In genomic region chr6:152746172-152746553, GRCh38 we compare ENCODE assay signal across 12 cellular contexts. TPM values are rescaled to one million over a fixed set of nuclear protein-coding genes. Genes with fewer than 3 reads are reported as not detected.
DNase-seq lines count a peak whose midpoint lies in the region; ATAC-seq, FAIRE-seq and TF ChIP-seq lines count a peak whose summit lies in the region.
"Had no signal": no experiment of that assay in that cellular context is flagged by ENCODE, and none has a peak within 500 bp of the region (broad histone marks: within the 10 kb centered on the region; RNA-seq: fewer than 3 reads in every experiment).

No MANE protein-coding gene starts in this region.

- no peak overlapping the region for H3K4me2 ChIP-seq in GM23338

- no peaks in the 10 kb centered on the region for H3K36me3 Mint-ChIP-seq in GM23338 (ENCODE audit: low read depth)
- H3K36me3 Mint-ChIP-seq: activated naive CD8-positive, alpha-beta T cell had no signal

- H3K9me2 ChIP-seq in GM23338 (ENCODE audit: insufficient read depth): no peaks in the 10 kb centered on the region

- no peak overlapping the region for H3K4me3 Mint-ChIP-seq in GM23338
- H3K4me3 Mint-ChIP-seq: activated naive CD8-positive, alpha-beta T cell; stimulated activated naive CD8-positive, alpha-beta T cell treated with anti-CD3 and anti-CD28 coated beads, Interleukin-15, amount 100 ng/mL, for 72 hours had no signal

- no peak overlapping the region for H3K4me3 ChIP-seq in epithelial cell of proximal tubule (ENCODE audit: low read depth, low read length)
- H3K4me3 ChIP-seq in GM23338: no peak overlapping the region
- H3K4me3 ChIP-seq: skin epidermis had no signal

- no peaks in the 10 kb centered on the region for H3K27me3 Mint-ChIP-seq in GM23338 (ENCODE audit: insufficient read depth, low read depth, poor library complexity)
- H3K27me3 Mint-ChIP-seq: activated naive CD8-positive, alpha-beta T cell; stimulated activated naive CD8-positive, alpha-beta T cell treated with anti-CD3 and anti-CD28 coated beads, Interleukin-15, amount 100 ng/mL, for 72 hours had no signal

- no peak overlapping the region for H2AFZ ChIP-seq in GM23338

- no peaks in the 10 kb centered on the region for H4K20me1 ChIP-seq in GM23338 (replicated peaks; ENCODE audit: insufficient read depth)

- peaks cover 9% of the 10 kb centered on the region for H3K4me1 Mint-ChIP-seq in GM23338
- H3K4me1 Mint-ChIP-seq: stimulated activated naive CD8-positive, alpha-beta T cell treated with anti-CD3 and anti-CD28 coated beads, Interleukin-15, amount 100 ng/mL, for 72 hours had no signal

- H3F3A ChIP-seq in GM23338 (replicated peaks; ENCODE audit: low read depth): no peaks in the 10 kb centered on the region

- TF ChIP-seq CTCF in epithelial cell of proximal tubule (conservative IDR thresholded peaks at IDR 0.05; ENCODE audit: low read depth, low read length): no peak
- no peak for TF ChIP-seq CTCF in GM23338 (conservative IDR thresholded peaks at IDR 0.05; ENCODE audit: low read depth in 2 of 2)

- peaks cover 13% of the 10 kb centered on the region; the same call in 1 of the 2 replicates for H3K4me1 ChIP-seq in GM23338 (ENCODE audit: insufficient read depth)

- ATAC-seq in SK-N-SH treated with all-trans-retinoic acid at 6 μM for 48 hours (peak; percentile 82), GM23338 (no peak), HG02981 (IDR thresholded peaks at IDR 0.05; ENCODE audit: unreplicated experiment) (no peak)
- ATAC-seq: activated CD4-positive, CD25-positive, alpha-beta regulatory T cell treated with anti-CD3 and anti-CD28 coated beads, Interleukin-2, amount 50 U/mL, for 24 hours; stimulated activated naive CD8-positive, alpha-beta T cell treated with anti-CD3 and anti-CD28 coated beads, Interleukin-15, amount 100 ng/mL, for 72 hours had no signal

- peak; percentile 81 for FAIRE-seq in urothelium cell line (lab: Jason Lieb, UNC)

- no peaks in the 10 kb centered on the region for H3K79me2 ChIP-seq in GM23338 (replicated peaks; ENCODE audit: insufficient read depth)

- H3K9me3 Mint-ChIP-seq in GM23338: no peaks in the 10 kb centered on the region
- H3K9me3 Mint-ChIP-seq: stimulated activated naive CD8-positive, alpha-beta T cell treated with anti-CD3 and anti-CD28 coated beads, Interleukin-15, amount 100 ng/mL, for 72 hours had no signal

- DNase-seq in HK-2 (ENCODE audit: unreplicated experiment) (peak; percentile 24), epithelial cell of proximal tubule (ENCODE audit: low read depth) (peak; percentile 12), urothelium cell line (ENCODE audit: low spot score) (peak; percentile 78), GM23338 (ENCODE audit: low spot score) (no peak), D341Med (ENCODE audit: low spot score) (no peak)
- DNase-seq: stimulated activated naive CD8-positive, alpha-beta T cell treated with anti-CD3 and anti-CD28 coated beads, Interleukin-15, amount 100 ng/mL, for 72 hours had no signal

- H3K27ac ChIP-seq in GM23338 (ENCODE audit: low read depth): no peak overlapping the region
- H3K27ac ChIP-seq: neutrophil, skin epidermis had no signal

- no peaks in the 10 kb centered on the region for H3K27me3 ChIP-seq in GM23338 (ENCODE audit: insufficient read depth)

- no peaks in the 10 kb centered on the region for H3K36me3 ChIP-seq in GM23338 (ENCODE audit: insufficient read depth)
- H3K36me3 ChIP-seq: neutrophil had no signal

- H3K27ac Mint-ChIP-seq in GM23338: no peak overlapping the region
- H3K27ac Mint-ChIP-seq: activated naive CD8-positive, alpha-beta T cell; stimulated activated naive CD8-positive, alpha-beta T cell treated with anti-CD3 and anti-CD28 coated beads, Interleukin-15, amount 100 ng/mL, for 72 hours had no signal

TF ChIP-seq in SK-N-SH treated with all-trans-retinoic acid at 6 μM for 48 hours, 23 proteins besides CTCF, POLR2A, EP300 and RAD21:
- TF ChIP-seq CSDC2 (CRISPR knock-in tag; IDR thresholded peaks at IDR 0.05) (no peak), ZNF565 (CRISPR knock-in tag; conservative IDR thresholded peaks at IDR 0.05; ENCODE audit: low read depth) (no peak), TCF4 (CRISPR knock-in tag; IDR thresholded peaks at IDR 0.05; ENCODE audit: borderline replicate concordance) (peak; percentile 18; the same call in 1 of the 2 replicates), ISL1 (CRISPR knock-in tag; IDR thresholded peaks at IDR 0.05) (peak; percentile 90), CREB5 (CRISPR knock-in tag; IDR thresholded peaks at IDR 0.05; ENCODE audit: low read depth) (0 out of 2 replicates have a peak, but pooled peaks have one; percentile 33), GLIS3 (CRISPR knock-in tag; IDR thresholded peaks at IDR 0.05) (no peak)

TF ChIP-seq in GM23338, 12 proteins besides CTCF, POLR2A, EP300 and RAD21 (continues in another document):
- TF ChIP-seq EZH2 (IDR thresholded peaks at IDR 0.05; ENCODE audit: low read depth, unreplicated experiment) (no peak), REST (IDR thresholded peaks at IDR 0.05; ENCODE audit: unreplicated experiment) (no peak), ETS1 (IDR thresholded peaks at IDR 0.05) (no peak), STAT1 (IDR thresholded peaks at IDR 0.05; ENCODE audit: unreplicated experiment) (no peak), POLR2AphosphoS5 (IDR thresholded peaks at IDR 0.05; ENCODE audit: low read depth) (no peak)

RNA-seq across cellular contexts. Expression of gene VIP, which starts 4.4 kb away (rescaled TPM):
- not detected in 2 replicates for total RNA-seq in epithelial cell of proximal tubule
- not detected in 2 replicates for total RNA-seq in GM23338 (2014; rRNA removed; shearing (Covaris generic))
- polyA plus RNA-seq in GM23338 (2016; fragmentation: Nextera tagmentation; extraction: Ambion mirVana): not detected in 2 replicates

RNA-seq across cellular contexts. Expression of gene MYCT1, which starts 48.5 kb away (rescaled TPM):
- total RNA-seq in epithelial cell of proximal tubule: not detected in 2 replicates
- 1.6 and 2.5 TPM in 2 replicates for total RNA-seq in GM23338 (2014; rRNA removed; shearing (Covaris generic))
- polyA plus RNA-seq in GM23338 (2016; fragmentation: Nextera tagmentation; extraction: Ambion mirVana): 1.7 and 1.9 TPM in 2 replicates

Comparison
In these comparisons a context has a peak if more than half of its experiments do, and no peak if none do; other contexts are left out.
1. DNase-seq: peak in HK-2 (single experiment), epithelial cell of proximal tubule (single experiment) and urothelium cell line (single experiment); none in GM23338 (single experiment) and D341Med (single experiment).